In the genomic region with DNA sequence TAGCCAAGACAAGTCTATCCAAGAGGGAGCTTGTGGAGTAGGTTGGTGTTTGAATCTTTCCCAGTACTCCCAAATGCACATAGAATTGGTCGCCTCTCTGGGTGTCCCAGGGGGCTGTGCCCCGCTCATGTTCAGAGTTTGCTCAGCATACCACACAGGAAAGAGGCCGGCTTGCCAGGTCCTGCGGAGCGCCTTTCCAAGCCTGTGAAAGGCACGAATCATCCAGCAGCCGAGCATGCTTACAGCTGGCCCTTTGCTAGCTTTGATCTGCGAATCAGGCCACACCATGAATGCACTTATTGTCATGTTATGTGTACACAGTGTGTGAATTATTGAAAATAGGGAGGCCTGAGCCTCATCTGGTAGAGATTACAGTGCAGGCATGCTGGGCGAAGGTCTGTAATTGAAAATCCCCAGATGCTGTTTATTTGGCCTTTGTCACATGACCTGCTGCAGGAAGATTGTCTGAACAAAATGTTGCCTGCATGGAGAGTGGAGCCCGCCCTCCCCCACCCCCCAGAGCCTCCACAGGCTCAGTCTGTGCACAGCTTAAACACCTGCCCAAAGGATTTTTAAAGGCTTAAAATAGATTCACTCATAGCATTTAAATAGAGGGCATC, we compare ENCODE assay signal across 9 cellular contexts.
DNase-seq lines count a peak whose midpoint lies in the region; ATAC-seq and TF ChIP-seq lines count a peak whose summit lies in the region.
"Had no signal": no experiment of that assay in that cellular context is flagged by ENCODE, and none has a peak within 500 bp of the region (broad histone marks: within the 10 kb centered on the region; RNA-seq: fewer than 3 reads in every experiment).

No MANE protein-coding gene starts in this region.

- H3K27me3 Mint-ChIP-seq in natural killer cell treated with Interleukin-12 subunit alpha and Interleukin-12 subunit beta and Interleukin-15 and Interleukin-18, amount 100 ng/mL, for 72 hours, result peaks cover 24 to 34% of the 10 kb centered on the region in 2 donors

- H3K4me1 ChIP-seq in psoas muscle (peaks cover 78% of the 10 kb centered on the region), testis (peaks cover 9% of the 10 kb centered on the region)

- peak overlapping the region; percentile 84 for H3K27ac ChIP-seq in psoas muscle
- H3K27ac ChIP-seq in testis, result no peak overlapping the region

- H3K27ac Mint-ChIP-seq in natural killer cell treated with Interleukin-12 subunit alpha and Interleukin-12 subunit beta and Interleukin-15 and Interleukin-18, amount 100 ng/mL, for 72 hours, result no peak overlapping the region
- H3K27ac Mint-ChIP-seq: activated CD8-positive, alpha-beta memory T cell treated with anti-CD3 and anti-CD28 coated beads, Interleukin-2, amount 10 ng/mL, durations not matched to agents 7 days and 5 days had no signal

- H3K27me3 ChIP-seq in psoas muscle (ENCODE audit: insufficient read depth in 3 of 3, low read length in 2 of 3), result no peaks in the 10 kb centered on the region
- no peaks in the 10 kb centered on the region for H3K27me3 ChIP-seq in testis

- H3K4me3 ChIP-seq in fibroblast of villous mesenchyme (ENCODE audit: low read depth, low read length) (no peak overlapping the region), psoas muscle (peak overlapping the region; percentile 39), testis (no peak overlapping the region)

- no peaks in the 10 kb centered on the region for H3K36me3 Mint-ChIP-seq in natural killer cell treated with Interleukin-12 subunit alpha and Interleukin-12 subunit beta and Interleukin-15 and Interleukin-18, amount 100 ng/mL, for 72 hours
- H3K36me3 Mint-ChIP-seq: activated CD8-positive, alpha-beta memory T cell treated with anti-CD3 and anti-CD28 coated beads, Interleukin-2, amount 10 ng/mL, durations not matched to agents 7 days and 5 days had no signal

- TF ChIP-seq CTCF in fibroblast of villous mesenchyme (IDR thresholded peaks at IDR 0.05; ENCODE audit: insufficient read depth, low read depth, low read length) (no peak), psoas muscle (IDR thresholded peaks at IDR 0.05) (no peak), testis (IDR thresholded peaks at IDR 0.05) (no peak)

- H3K9me3 ChIP-seq in psoas muscle, result no peaks in the 10 kb centered on the region
- H3K9me3 ChIP-seq in testis, result no peaks in the 10 kb centered on the region

- ATAC-seq in psoas muscle, result peak; percentile 73 to 84 (median 83)
- ATAC-seq in HG02840 (IDR thresholded peaks at IDR 0.05; ENCODE audit: low FRiP score, unreplicated experiment), result no peak
- ATAC-seq in natural killer cell treated with Interleukin-12 subunit alpha and Interleukin-12 subunit beta and Interleukin-15 and Interleukin-18, amount 100 ng/mL, for 72 hours, result no peak
- ATAC-seq: activated CD8-positive, alpha-beta memory T cell treated with anti-CD3 and anti-CD28 coated beads, Interleukin-2, amount 10 ng/mL, durations not matched to agents 7 days and 5 days had no signal

- DNase-seq in H4 (ENCODE audit: low spot score), result peak; percentile 32
- DNase-seq in NCI-H69 (lab: John Stamatoyannopoulos, UW), result peak; percentile 100
- DNase-seq in fibroblast of villous mesenchyme (ENCODE audit: low read depth), result peak; percentile 91
- peak in 1 of 2 donors; percentile 62 for DNase-seq in psoas muscle
- no peak for DNase-seq in testis
- no peak for DNase-seq in natural killer cell treated with Interleukin-12 subunit alpha and Interleukin-12 subunit beta and Interleukin-15 and Interleukin-18, amount 100 ng/mL, for 72 hours (ENCODE audit: low spot score)
- DNase-seq in cerebellar nuclear complex (lab: John Stamatoyannopoulos, UW), result no peak
- DNase-seq: activated CD8-positive, alpha-beta memory T cell treated with anti-CD3 and anti-CD28 coated beads, Interleukin-2, amount 10 ng/mL, durations not matched to agents 7 days and 5 days had no signal

- no peaks in the 10 kb centered on the region for H3K9me3 Mint-ChIP-seq in natural killer cell treated with Interleukin-12 subunit alpha and Interleukin-12 subunit beta and Interleukin-15 and Interleukin-18, amount 100 ng/mL, for 72 hours

- 13 to 32% (median 23%) methylated on average over 10 of the region's 10 CpGs for WGBS in psoas muscle, 3 donors
- 69 to 79% methylated on average over 5 to 10 of the region's 10 CpGs for WGBS in testis, 2 donors

- H3K4me3 Mint-ChIP-seq in natural killer cell treated with Interleukin-12 subunit alpha and Interleukin-12 subunit beta and Interleukin-15 and Interleukin-18, amount 100 ng/mL, for 72 hours, result no peak overlapping the region
- H3K4me3 Mint-ChIP-seq: activated CD8-positive, alpha-beta memory T cell treated with anti-CD3 and anti-CD28 coated beads, Interleukin-2, amount 10 ng/mL, durations not matched to agents 7 days and 5 days had no signal

- H3K4me1 Mint-ChIP-seq in natural killer cell treated with Interleukin-12 subunit alpha and Interleukin-12 subunit beta and Interleukin-15 and Interleukin-18, amount 100 ng/mL, for 72 hours (ENCODE audit: low read depth in 2 of 2), result no peaks in the 10 kb centered on the region

- H3K36me3 ChIP-seq in psoas muscle (ENCODE audit: insufficient read depth in 1 of 2, low read depth in 1 of 2), result no peaks in the 10 kb centered on the region
- no peaks in the 10 kb centered on the region for H3K36me3 ChIP-seq in testis (ENCODE audit: low read depth, missing control alignments)

- intact Hi-C loops in psoas muscle (cut with DNase I), result loop anchor here in 1 of 2 donors (5.0 kb wide), 1 partner anchor 41 kb away; no protein-coding TSS in a partner anchor
- intact Hi-C loops in testis (cut with DNase I; ENCODE audit: low total_unique reads), result no loop called here

- no peak for TF ChIP-seq POLR2A in testis (IDR thresholded peaks at IDR 0.05)

Comparison
In these comparisons a context has a peak if more than half of its experiments do, and no peak if none do; other contexts are left out.
1. DNase-seq: peak in H4 (single experiment), NCI-H69 (single experiment) and fibroblast of villous mesenchyme (single experiment); none in testis (single experiment), natural killer cell treated with Interleukin-12 subunit alpha and Interleukin-12 subunit beta and Interleukin-15 and Interleukin-18, amount 100 ng/mL, for 72 hours (single experiment) and cerebellar nuclear complex (0 of 2).
2. ATAC-seq: peak in psoas muscle (4 of 4); none in HG02840 (single experiment) and natural killer cell treated with Interleukin-12 subunit alpha and Interleukin-12 subunit beta and Interleukin-15 and Interleukin-18, amount 100 ng/mL, for 72 hours (0 of 2).